15 cellular contexts compared by ENCODE assay signal in genomic region chr19:21321134-21321533, GRCh38. TPM values are rescaled to one million over a fixed set of nuclear protein-coding genes. Genes with fewer than 3 reads are reported as not detected.
A peak's percentile ranks its signal among the peaks of the same experiment; 100 is the strongest.
DNase-seq lines count a peak whose midpoint lies in the region; ATAC-seq, FAIRE-seq and TF ChIP-seq lines count a peak whose summit lies in the region.
"Had no signal": no experiment of that assay in that cellular context is flagged by ENCODE, and none has a peak within 500 bp of the region (broad histone marks: within the 10 kb centered on the region; RNA-seq: fewer than 3 reads in every experiment).

No MANE protein-coding gene starts in this region.

- intact Hi-C loops in posterior cingulate gyrus (cut with DNase I), result no loop called here

- H2AFZ ChIP-seq in astrocyte (ENCODE audit: low read depth, low read length), result no peak overlapping the region

- H3K36me3 ChIP-seq in astrocyte (ENCODE audit: insufficient read depth, low read length), result peaks cover 4% of the 10 kb centered on the region

- H3K27me3 Mint-ChIP-seq in astrocyte (ENCODE audit: low read depth, unreplicated experiment) (no peaks in the 10 kb centered on the region), mesothelial cell of epicardium (ENCODE audit: low read depth) (no peaks in the 10 kb centered on the region)
- H3K27me3 Mint-ChIP-seq in T-helper 2 cell treated with Interferon-gamma antibody and Interleukin-4, amounts not matched to agents 5 μg/mL and 100 μg/mL, for 36 hours (ENCODE audit: low read depth), result no peaks in the 10 kb centered on the region
- H3K27me3 Mint-ChIP-seq: activated CD8-positive, alpha-beta memory T cell treated with anti-CD3 and anti-CD28 coated beads, Interleukin-2, amount 10 ng/mL, durations not matched to agents 7 days and 5 days had no signal

- no peak for FAIRE-seq in astrocyte (lab: Jason Lieb, UNC)
- FAIRE-seq: keratinocyte had no signal

- no peak for ATAC-seq in GM21447 (IDR thresholded peaks at IDR 0.05; ENCODE audit: unreplicated experiment)
- ATAC-seq: activated CD8-positive, alpha-beta memory T cell treated with anti-CD3 and anti-CD28 coated beads, Interleukin-2, amount 10 ng/mL, durations not matched to agents 7 days and 5 days had no signal

- TF ChIP-seq CTCF in astrocyte (IDR thresholded peaks at IDR 0.05; ENCODE audit: insufficient read depth, low read depth, low read length) (no peak), mesothelial cell of epicardium (IDR thresholded peaks at IDR 0.05; ENCODE audit: unreplicated experiment) (no peak)

- H3K4me1 ChIP-seq in astrocyte (ENCODE audit: insufficient read depth, low read length), result no peaks in the 10 kb centered on the region

- H3K4me3 Mint-ChIP-seq in astrocyte (ENCODE audit: unreplicated experiment) (no peak overlapping the region), mesothelial cell of epicardium (no peak overlapping the region)
- H3K4me3 Mint-ChIP-seq in T-helper 2 cell treated with Interferon-gamma antibody and Interleukin-4, amounts not matched to agents 5 μg/mL and 100 μg/mL, for 36 hours, result no peak overlapping the region
- H3K4me3 Mint-ChIP-seq: activated CD8-positive, alpha-beta memory T cell treated with anti-CD3 and anti-CD28 coated beads, Interleukin-2, amount 10 ng/mL, durations not matched to agents 7 days and 5 days had no signal

- H3K4me1 Mint-ChIP-seq in astrocyte (ENCODE audit: low read depth, unreplicated experiment) (peaks cover 27% of the 10 kb centered on the region), mesothelial cell of epicardium (peaks cover 12% of the 10 kb centered on the region)
- H3K4me1 Mint-ChIP-seq in T-helper 2 cell treated with Interferon-gamma antibody and Interleukin-4, amounts not matched to agents 5 μg/mL and 100 μg/mL, for 36 hours (ENCODE audit: low read depth), result peaks cover 3% of the 10 kb centered on the region

- H3K27ac Mint-ChIP-seq in astrocyte (ENCODE audit: unreplicated experiment) (peak overlapping the region; percentile 86), mesothelial cell of epicardium (peak overlapping the region; percentile 59)
- H3K27ac Mint-ChIP-seq in T-helper 2 cell treated with Interferon-gamma antibody and Interleukin-4, amounts not matched to agents 5 μg/mL and 100 μg/mL, for 36 hours, result no peak overlapping the region
- H3K27ac Mint-ChIP-seq: activated CD8-positive, alpha-beta memory T cell treated with anti-CD3 and anti-CD28 coated beads, Interleukin-2, amount 10 ng/mL, durations not matched to agents 7 days and 5 days had no signal

- DNase-seq in stimulated activated CD4-positive, alpha-beta T cell treated with anti-CD3 and anti-CD28 coated beads, Interleukin-1b, Interleukin-23, amount 100 ng/mL, for 48 hours, result peak; percentile 10
- DNase-seq in stimulated activated CD4-positive, alpha-beta T cell treated with anti-CD3 and anti-CD28 coated beads, Interleukin-4, amount 100 ng/mL, for 1 hour, result no peak
- DNase-seq in astrocyte (ENCODE audit: low read depth) (peak; percentile 30), mesothelial cell of epicardium (ENCODE audit: low spot score in 2 of 2, unreplicated experiment in 2 of 2) (no peak), posterior cingulate gyrus (no peak), NCI-H1048 (lab: John Stamatoyannopoulos, UW) (no peak)
- no peak for DNase-seq in T-helper 2 cell treated with Interferon-gamma antibody and Interleukin-4, amounts not matched to agents 5 μg/mL and 100 μg/mL, for 36 hours (ENCODE audit: low spot score)
- DNase-seq: activated CD8-positive, alpha-beta memory T cell treated with anti-CD3 and anti-CD28 coated beads, Interleukin-2, amount 10 ng/mL, durations not matched to agents 7 days and 5 days; brain microvascular endothelial cell; NCI-H187 treated with DMSO at 0.1 percent for 48 hours; NCI-H446 treated with DMSO at 0.1 percent for 48 hours; WERI-Rb-1 had no signal

- H3K27me3 ChIP-seq in astrocyte (ENCODE audit: insufficient read depth, low read length), result no peaks in the 10 kb centered on the region
- H3K27me3 ChIP-seq: brain microvascular endothelial cell had no signal

- no peak overlapping the region for H3K9ac ChIP-seq in astrocyte (ENCODE audit: low read length)

- H3K9me3 ChIP-seq in astrocyte (ENCODE audit: insufficient read depth, low read depth, low read length), result peaks cover under 1% of the 10 kb centered on the region
- H3K9me3 ChIP-seq: thoracic aorta had no signal

- H3K36me3 Mint-ChIP-seq in astrocyte (ENCODE audit: low read depth, unreplicated experiment), result peaks cover 20% of the 10 kb centered on the region
- peaks cover 19% of the 10 kb centered on the region for H3K36me3 Mint-ChIP-seq in mesothelial cell of epicardium
- H3K36me3 Mint-ChIP-seq in T-helper 2 cell treated with Interferon-gamma antibody and Interleukin-4, amounts not matched to agents 5 μg/mL and 100 μg/mL, for 36 hours (ENCODE audit: low read depth), result peaks cover 87% of the 10 kb centered on the region

- no peak overlapping the region for H3K4me2 ChIP-seq in astrocyte (ENCODE audit: low read length)

- no peak overlapping the region for H3K27ac ChIP-seq in astrocyte (ENCODE audit: low read depth, low read length)
- H3K27ac ChIP-seq: brain microvascular endothelial cell, thoracic aorta, WERI-Rb-1 had no signal

- H3K9me3 Mint-ChIP-seq in astrocyte (ENCODE audit: unreplicated experiment) (peaks cover 9% of the 10 kb centered on the region), mesothelial cell of epicardium (peaks cover 11% of the 10 kb centered on the region)
- peaks cover 60% of the 10 kb centered on the region for H3K9me3 Mint-ChIP-seq in T-helper 2 cell treated with Interferon-gamma antibody and Interleukin-4, amounts not matched to agents 5 μg/mL and 100 μg/mL, for 36 hours

- no peak overlapping the region for H3K4me3 ChIP-seq in astrocyte (ENCODE audit: insufficient read depth, low read depth, low read length)
- H3K4me3 ChIP-seq: thoracic aorta had no signal

- peaks cover 94% of the 10 kb centered on the region for H3K79me2 ChIP-seq in astrocyte (ENCODE audit: insufficient read depth, low read length)

- peaks cover 27% of the 10 kb centered on the region for H4K20me1 ChIP-seq in astrocyte (ENCODE audit: insufficient read depth, low read length)

RNA-seq across cellular contexts. Expression of gene ZNF708, which starts 8.1 kb away (rescaled TPM):
- total RNA-seq in astrocyte (13.8 and 20.0 TPM in 2 replicates), mesothelial cell of epicardium (27.4 to 30.1 TPM (median 29.7 TPM) in 3 replicates)

RNA-seq across cellular contexts. Expression of gene ZNF738, which starts 37.7 kb away (rescaled TPM):
- total RNA-seq in astrocyte (13.1 and 18.6 TPM in 2 replicates), mesothelial cell of epicardium (40.8 to 45.0 TPM (median 42.5 TPM) in 3 replicates)

Comparison
In these comparisons a context has a peak if more than half of its experiments do, and no peak if none do; other contexts are left out.
1. DNase-seq: peak in stimulated activated CD4-positive, alpha-beta T cell treated with anti-CD3 and anti-CD28 coated beads, Interleukin-1b, Interleukin-23, amount 100 ng/mL, for 48 hours (single experiment) and astrocyte (single experiment); none in stimulated activated CD4-positive, alpha-beta T cell treated with anti-CD3 and anti-CD28 coated beads, Interleukin-4, amount 100 ng/mL, for 1 hour (single experiment), mesothelial cell of epicardium (0 of 2), T-helper 2 cell treated with Interferon-gamma antibody and Interleukin-4, amounts not matched to agents 5 μg/mL and 100 μg/mL, for 36 hours (single experiment), posterior cingulate gyrus (0 of 10) and NCI-H1048 (single experiment).